1 cellular context compared by ENCODE assay signal in the genomic region with DNA sequence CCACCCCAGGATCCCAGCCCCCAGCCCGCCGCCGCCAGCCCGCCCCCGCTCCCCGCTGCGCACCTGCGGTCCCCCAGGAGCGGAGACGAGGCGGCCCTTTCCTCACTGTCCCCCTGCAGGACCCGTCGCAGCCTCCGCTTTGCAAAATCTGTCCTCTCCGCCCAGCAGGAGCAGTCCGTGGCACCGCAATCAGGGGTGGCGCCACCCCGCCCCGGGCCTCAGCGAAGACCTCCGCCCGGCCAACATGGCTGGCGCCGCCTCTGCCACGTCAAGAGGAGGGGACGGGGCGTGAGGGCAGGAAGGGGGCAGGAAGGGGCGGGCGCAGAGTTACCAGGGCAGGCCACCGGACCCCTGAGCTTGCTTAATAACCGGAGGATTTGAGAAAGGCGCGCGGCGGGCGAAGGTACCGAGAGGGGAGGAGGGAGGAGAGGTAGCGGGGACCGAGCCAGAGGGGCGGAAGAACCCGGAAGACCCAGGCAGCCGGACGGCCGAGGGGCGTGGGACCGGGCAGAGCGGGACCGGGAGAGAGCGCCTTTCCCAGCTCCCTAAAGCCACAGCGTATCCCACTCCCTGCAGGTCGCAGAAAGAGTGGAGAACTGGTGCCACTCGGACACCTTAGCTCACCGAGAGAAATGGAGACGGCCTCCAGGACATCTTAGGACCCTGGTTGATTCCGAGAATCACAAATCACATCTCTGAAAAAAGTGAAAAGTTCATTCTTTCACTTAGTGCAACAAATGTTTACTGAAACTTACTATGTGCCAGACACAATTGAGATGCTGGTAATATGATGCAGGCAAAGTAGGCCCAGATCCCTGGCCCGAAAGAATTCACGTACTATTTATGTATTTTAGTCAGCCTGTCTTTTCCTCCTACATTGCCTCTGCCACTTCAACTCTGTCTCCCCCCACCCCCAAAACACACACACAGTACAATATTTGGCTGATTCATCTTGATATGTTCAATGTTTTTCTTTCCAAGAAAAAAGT.
TF ChIP-seq lines count a peak whose summit lies in the region.

Gene SEC23A, minus strand, starts transcription at position 267 of the 989 bp plus-strand sequence. CDS start 7,117 bp downstream, outside the sequence.

TF ChIP-seq in HepG2, 621 proteins besides CTCF, POLR2A, EP300 and RAD21 (continued from another document and continues in another):
- TF ChIP-seq ZNF276 (CRISPR knock-in tag; IDR thresholded peaks at IDR 0.05; ENCODE audit: low read depth) (peak; percentile 96), RFXANK (CRISPR knock-in tag; IDR thresholded peaks at IDR 0.05) (peak; percentile 83; the same call in 1 of the 2 replicates), ZNF451 (CRISPR knock-in tag; IDR thresholded peaks at IDR 0.05) (peak; percentile 98), ZNF256 (CRISPR knock-in tag; conservative IDR thresholded peaks at IDR 0.05) (peak; percentile 87; the same call in 1 of the 2 replicates), ZNF687 (CRISPR knock-in tag; IDR thresholded peaks at IDR 0.05) (peak; percentile 99), MAFK (conservative IDR thresholded peaks at IDR 0.05 in 1 of 2, IDR thresholded peaks at IDR 0.05 in 1 of 2; ENCODE audit: low read length in 2 of 2) (0 out of 4 replicates have a peak, but pooled peaks of 1 of the 2 experiments have one; percentile 28), IRF9 (CRISPR knock-in tag; IDR thresholded peaks at IDR 0.05; ENCODE audit: borderline replicate concordance) (peak; percentile 100), HMGA1 (CRISPR knock-in tag; conservative IDR thresholded peaks at IDR 0.05) (no peak), DNMT3B (CRISPR knock-in tag; conservative IDR thresholded peaks at IDR 0.05) (peak; percentile 95), MAF1 (CRISPR knock-in tag; IDR thresholded peaks at IDR 0.05; ENCODE audit: borderline replicate concordance) (peak; percentile 93; the same call in 1 of the 2 replicates), ZNF124 (CRISPR knock-in tag; IDR thresholded peaks at IDR 0.05) (no peak; the same call in none of the 2 replicates), ZNF550 (CRISPR knock-in tag; IDR thresholded peaks at IDR 0.05; ENCODE audit: borderline replicate concordance) (no peak), ZNF800 (CRISPR knock-in tag; IDR thresholded peaks at IDR 0.05) (peak; percentile 93), USF2 (IDR thresholded peaks at IDR 0.05; ENCODE audit: low read depth, low read length) (no peak), USF2 (CRISPR knock-in tag; IDR thresholded peaks at IDR 0.05; ENCODE audit: borderline replicate concordance) (peak; percentile 38; the same call in 1 of the 2 replicates), ZNF333 (CRISPR knock-in tag; IDR thresholded peaks at IDR 0.05; ENCODE audit: borderline replicate concordance) (peak; percentile 100), ATF7 (IDR thresholded peaks at IDR 0.05) (0 out of 2 replicates have a peak, but pooled peaks have one; percentile 2), ATF7 (CRISPR knock-in tag; IDR thresholded peaks at IDR 0.05) (peak; percentile 46; the same call in 1 of the 2 replicates), REST (IDR thresholded peaks at IDR 0.05; ENCODE audit: borderline replicate concordance in 1 of 2, low read depth in 1 of 2, low read length in 2 of 2) (peak in 1 of 2 experiments; percentile 81; a peak in 2 of 4 replicates), GTF2F1 (IDR thresholded peaks at IDR 0.05; ENCODE audit: low read length) (peak; percentile 80; the same call in 1 of the 2 replicates)
- TF ChIP-seq, protein P1, sequence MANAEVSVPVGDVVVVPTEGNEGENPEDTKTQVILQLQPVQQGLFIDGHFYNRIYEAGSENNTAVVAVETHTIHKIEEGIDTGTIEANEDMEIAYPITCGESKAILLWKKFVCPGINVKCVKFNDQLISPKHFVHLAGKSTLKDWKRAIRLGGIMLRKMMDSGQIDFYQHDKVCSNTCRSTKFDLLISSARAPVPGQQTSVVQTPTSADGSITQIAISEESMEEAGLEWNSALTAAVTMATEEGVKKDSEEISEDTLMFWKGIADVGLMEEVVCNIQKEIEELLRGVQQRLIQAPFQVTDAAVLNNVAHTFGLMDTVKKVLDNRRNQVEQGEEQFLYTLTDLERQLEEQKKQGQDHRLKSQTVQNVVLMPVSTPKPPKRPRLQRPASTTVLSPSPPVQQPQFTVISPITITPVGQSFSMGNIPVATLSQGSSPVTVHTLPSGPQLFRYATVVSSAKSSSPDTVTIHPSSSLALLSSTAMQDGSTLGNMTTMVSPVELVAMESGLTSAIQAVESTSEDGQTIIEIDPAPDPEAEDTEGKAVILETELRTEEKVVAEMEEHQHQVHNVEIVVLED (CRISPR knock-in tag; IDR thresholded peaks at IDR 0.05; ENCODE audit: borderline replicate concordance), result peak; percentile 92; the same call in 1 of the 2 replicates
- TF ChIP-seq, protein P2, sequence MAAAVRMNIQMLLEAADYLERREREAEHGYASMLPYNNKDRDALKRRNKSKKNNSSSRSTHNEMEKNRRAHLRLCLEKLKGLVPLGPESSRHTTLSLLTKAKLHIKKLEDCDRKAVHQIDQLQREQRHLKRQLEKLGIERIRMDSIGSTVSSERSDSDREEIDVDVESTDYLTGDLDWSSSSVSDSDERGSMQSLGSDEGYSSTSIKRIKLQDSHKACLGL (CRISPR knock-in tag; IDR thresholded peaks at IDR 0.05), result peak; percentile 98
- TF ChIP-seq, protein P3, sequence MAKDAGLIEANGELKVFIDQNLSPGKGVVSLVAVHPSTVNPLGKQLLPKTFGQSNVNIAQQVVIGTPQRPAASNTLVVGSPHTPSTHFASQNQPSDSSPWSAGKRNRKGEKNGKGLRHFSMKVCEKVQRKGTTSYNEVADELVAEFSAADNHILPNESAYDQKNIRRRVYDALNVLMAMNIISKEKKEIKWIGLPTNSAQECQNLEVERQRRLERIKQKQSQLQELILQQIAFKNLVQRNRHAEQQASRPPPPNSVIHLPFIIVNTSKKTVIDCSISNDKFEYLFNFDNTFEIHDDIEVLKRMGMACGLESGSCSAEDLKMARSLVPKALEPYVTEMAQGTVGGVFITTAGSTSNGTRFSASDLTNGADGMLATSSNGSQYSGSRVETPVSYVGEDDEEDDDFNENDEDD (CRISPR knock-in tag; IDR thresholded peaks at IDR 0.05; ENCODE audit: borderline replicate concordance), result peak; percentile 95
- TF ChIP-seq, protein P4, sequence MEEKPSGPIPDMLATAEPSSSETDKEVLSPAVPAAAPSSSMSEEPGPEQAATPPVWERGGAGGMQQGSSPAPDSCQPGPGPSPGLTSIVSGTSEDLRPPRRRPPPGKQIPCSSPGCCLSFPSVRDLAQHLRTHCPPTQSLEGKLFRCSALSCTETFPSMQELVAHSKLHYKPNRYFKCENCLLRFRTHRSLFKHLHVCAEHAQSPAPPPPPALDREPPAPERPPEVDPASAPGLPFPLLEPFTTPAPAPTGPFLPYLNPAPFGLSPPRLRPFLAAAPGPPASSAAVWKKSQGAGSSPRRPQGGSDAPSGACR (CRISPR knock-in tag; IDR thresholded peaks at IDR 0.05), result peak; percentile 99
